Comparison of ENCODE assay signal across 15 cellular contexts in the genomic region with DNA sequence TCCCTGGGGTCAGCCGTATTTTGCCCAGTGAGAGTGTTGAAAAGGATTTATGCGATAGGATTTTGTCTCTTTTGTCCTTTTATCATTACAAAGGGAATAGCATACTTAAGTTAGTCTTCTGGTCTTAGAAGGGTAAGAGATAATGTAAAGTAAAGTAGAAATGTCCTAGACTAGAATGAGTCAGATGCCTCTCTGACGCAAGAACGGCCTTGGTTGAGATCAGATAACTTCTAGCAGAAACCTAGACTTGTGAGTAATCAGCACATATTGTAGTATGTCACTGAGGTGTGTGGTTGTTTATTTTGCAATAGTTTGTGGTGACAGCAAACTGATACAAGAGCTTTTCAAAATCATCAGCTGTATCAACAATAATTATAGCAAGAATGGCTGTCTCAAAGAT.
DNase-seq lines count a peak whose midpoint lies in the region; ATAC-seq and TF ChIP-seq lines count a peak whose summit lies in the region.
"Had no signal": no experiment of that assay in that cellular context is flagged by ENCODE, and none has a peak within 500 bp of the region (broad histone marks: within the 10 kb centered on the region; RNA-seq: fewer than 3 reads in every experiment).

No MANE protein-coding gene starts in this region.

- peak; percentile 55 for ATAC-seq in activated T-helper 17 cell treated with anti-CD3 and anti-CD28 coated beads, Interleukin-2, amount 50 U/mL, for 72 hours (replicated peaks)
- ATAC-seq: activated CD8-positive, alpha-beta memory T cell treated with anti-CD3 and anti-CD28 coated beads, Interleukin-2, amount 10 ng/mL, durations not matched to agents 7 days and 5 days; naive thymus-derived CD8-positive, alpha-beta T cell; Right ventricle myocardium inferior had no signal

- H3K9me3 Mint-ChIP-seq in activated T-helper 17 cell treated with anti-CD3 and anti-CD28 coated beads, Interleukin-2, amount 50 U/mL, for 72 hours, result peaks cover 4% of the 10 kb centered on the region
- H3K9me3 Mint-ChIP-seq in mesothelial cell of epicardium, result peaks cover 7% of the 10 kb centered on the region

- 79 to 88% methylated on average over 2 of the region's 4 CpGs for WGBS in mesodermal cell (ENCODE audit: insufficient coverage in 2 of 2), 2 experiments

- no peak overlapping the region for H3K27ac Mint-ChIP-seq in activated T-helper 17 cell treated with anti-CD3 and anti-CD28 coated beads, Interleukin-2, amount 50 U/mL, for 72 hours
- H3K27ac Mint-ChIP-seq in mesothelial cell of epicardium, result no peak overlapping the region
- H3K27ac Mint-ChIP-seq: activated CD8-positive, alpha-beta memory T cell treated with anti-CD3 and anti-CD28 coated beads, Interleukin-2, amount 10 ng/mL, durations not matched to agents 7 days and 5 days; naive thymus-derived CD8-positive, alpha-beta T cell had no signal

- H3K27me3 Mint-ChIP-seq in activated T-helper 17 cell treated with anti-CD3 and anti-CD28 coated beads, Interleukin-2, amount 50 U/mL, for 72 hours, result no peaks in the 10 kb centered on the region
- H3K27me3 Mint-ChIP-seq in mesothelial cell of epicardium (ENCODE audit: low read depth), result no peaks in the 10 kb centered on the region
- H3K27me3 Mint-ChIP-seq: activated CD8-positive, alpha-beta memory T cell treated with anti-CD3 and anti-CD28 coated beads, Interleukin-2, amount 10 ng/mL, durations not matched to agents 7 days and 5 days; naive thymus-derived CD8-positive, alpha-beta T cell had no signal

- no peaks in the 10 kb centered on the region for H3K36me3 ChIP-seq in mesodermal cell (ENCODE audit: control insufficient read depth, insufficient read depth, low read length)

- H3K4me1 ChIP-seq in mesodermal cell (ENCODE audit: control insufficient read depth, insufficient read depth, low read length, poor library complexity, severe bottlenecking), result peaks cover 7% of the 10 kb centered on the region
- H3K4me1 ChIP-seq: testis had no signal

- H3K9me3 ChIP-seq in mesodermal cell (ENCODE audit: control insufficient read depth, low read length), result no peaks in the 10 kb centered on the region
- H3K9me3 ChIP-seq: testis had no signal

- no peaks in the 10 kb centered on the region for H3K36me3 Mint-ChIP-seq in activated T-helper 17 cell treated with anti-CD3 and anti-CD28 coated beads, Interleukin-2, amount 50 U/mL, for 72 hours (ENCODE audit: low read depth)
- no peaks in the 10 kb centered on the region for H3K36me3 Mint-ChIP-seq in mesothelial cell of epicardium
- H3K36me3 Mint-ChIP-seq: activated CD8-positive, alpha-beta memory T cell treated with anti-CD3 and anti-CD28 coated beads, Interleukin-2, amount 10 ng/mL, durations not matched to agents 7 days and 5 days; naive thymus-derived CD8-positive, alpha-beta T cell had no signal

- H3K4me3 Mint-ChIP-seq in activated T-helper 17 cell treated with anti-CD3 and anti-CD28 coated beads, Interleukin-2, amount 50 U/mL, for 72 hours, result no peak overlapping the region
- H3K4me3 Mint-ChIP-seq in mesothelial cell of epicardium, result no peak overlapping the region
- H3K4me3 Mint-ChIP-seq: activated CD8-positive, alpha-beta memory T cell treated with anti-CD3 and anti-CD28 coated beads, Interleukin-2, amount 10 ng/mL, durations not matched to agents 7 days and 5 days; naive thymus-derived CD8-positive, alpha-beta T cell had no signal

- peak; percentile 10 for DNase-seq in NCI-H2107 treated with DMSO at 0.1 percent for 48 hours (lab: John Stamatoyannopoulos, UW; ENCODE audit: unreplicated experiment)
- DNase-seq in NCI-H2107 (lab: John Stamatoyannopoulos, UW), result no peak
- DNase-seq in NB4 (ENCODE audit: low read depth), result peak; percentile 90
- no peak for DNase-seq in mesothelial cell of epicardium (ENCODE audit: low spot score in 2 of 2, unreplicated experiment in 2 of 2)
- no peak for DNase-seq in NCI-H1105 (lab: John Stamatoyannopoulos, UW)
- DNase-seq in activated effector memory CD4-positive, alpha-beta T cell treated with anti-CD3 and anti-CD28 coated beads, Interleukin-2, amount 50 U/mL, for 16 hours, result no peak
- DNase-seq: activated CD8-positive, alpha-beta memory T cell treated with anti-CD3 and anti-CD28 coated beads, Interleukin-2, amount 10 ng/mL, durations not matched to agents 7 days and 5 days; cerebellar nuclear complex; hypothalamus; KG1; naive thymus-derived CD8-positive, alpha-beta T cell; testis had no signal

- H3K4me1 Mint-ChIP-seq in activated T-helper 17 cell treated with anti-CD3 and anti-CD28 coated beads, Interleukin-2, amount 50 U/mL, for 72 hours, result no peaks in the 10 kb centered on the region
- no peaks in the 10 kb centered on the region for H3K4me1 Mint-ChIP-seq in mesothelial cell of epicardium
- H3K4me1 Mint-ChIP-seq: activated CD8-positive, alpha-beta memory T cell treated with anti-CD3 and anti-CD28 coated beads, Interleukin-2, amount 10 ng/mL, durations not matched to agents 7 days and 5 days; naive thymus-derived CD8-positive, alpha-beta T cell had no signal

- TF ChIP-seq CTCF in NB4 (IDR thresholded peaks at IDR 0.05; ENCODE audit: low read depth, low read length) (no peak), mesothelial cell of epicardium (IDR thresholded peaks at IDR 0.05; ENCODE audit: unreplicated experiment) (no peak)

- no peak for TF ChIP-seq POLR2A in NB4 (IDR thresholded peaks at IDR 0.05; ENCODE audit: extremely low read depth, insufficient read length)

- H3K4me3 ChIP-seq in NB4 (ENCODE audit: low read depth, low read length) (no peak overlapping the region), mesodermal cell (ENCODE audit: extremely low read depth, insufficient read depth, low read length, poor library complexity, severe bottlenecking) (no peak overlapping the region)
- H3K4me3 ChIP-seq: testis had no signal

- peak overlapping the region; percentile 72 for H3K27ac ChIP-seq in mesodermal cell (ENCODE audit: low read depth, low read length, severe bottlenecking)
- H3K27ac ChIP-seq: testis had no signal

Comparison
In these comparisons a context has a peak if more than half of its experiments do, and no peak if none do; other contexts are left out.
1. DNase-seq: peak in NCI-H2107 treated with DMSO at 0.1 percent for 48 hours (single experiment) and NB4 (single experiment); none in NCI-H2107 (single experiment), mesothelial cell of epicardium (0 of 2), NCI-H1105 (single experiment) and activated effector memory CD4-positive, alpha-beta T cell treated with anti-CD3 and anti-CD28 coated beads, Interleukin-2, amount 50 U/mL, for 16 hours (single experiment).